28 cellular contexts compared by ENCODE assay signal in genomic region chr2:173252581-173252980, GRCh38.
"Had no signal": no experiment of that assay in that cellular context is flagged by ENCODE, and none has a peak within 500 bp of the region (broad histone marks: within the 10 kb centered on the region; RNA-seq: fewer than 3 reads in every experiment).

No MANE protein-coding gene starts in this region.

- FAIRE-seq: colon, frontal cortex, islet of Langerhans had no signal

- H3K9ac ChIP-seq: neural progenitor cell had no signal

- H3K4me2 ChIP-seq: neural progenitor cell, smooth muscle cell had no signal

- H3K27me3 ChIP-seq: esophagus squamous epithelium, left lung, neural progenitor cell, right atrium auricular region, vagina had no signal

- H3K27ac ChIP-seq: epithelial cell of prostate, esophagus squamous epithelium, left lung, lower lobe of right lung, neural progenitor cell, right atrium auricular region, vagina had no signal

- H3K36me3 ChIP-seq: neural progenitor cell, right atrium auricular region, vagina had no signal

- H3K4me3 ChIP-seq: esophagus squamous epithelium, left lung, lower lobe of right lung, neural progenitor cell, right atrium auricular region, smooth muscle cell, vagina had no signal

- ATAC-seq: activated CD4-positive, alpha-beta T cell treated with anti-CD3 and anti-CD28 coated beads for 36 hours; activated CD8-positive, alpha-beta memory T cell treated with anti-CD3 and anti-CD28 coated beads, Interleukin-2, amount 10 ng/mL, durations not matched to agents 7 days and 5 days; activated CD8-positive, alpha-beta T cell treated with anti-CD3 and anti-CD28 coated beads, Interleukin-2, amount 10 ng/mL, durations not matched to agents 7 days and 5 days; activated naive CD4-positive, alpha-beta T cell treated with anti-CD3 and anti-CD28 coated beads, Interleukin-2, amount 50 U/mL, for 72 hours; left lung; lower lobe of right lung; natural killer cell; stimulated activated memory B cell treated with anti-CD40 and anti-IgM and Interleukin-4, amounts not matched to agents 10 μg/mL and 1 μg/mL and 100 μg/mL, for 72 hours; stimulated activated naive CD8-positive, alpha-beta T cell treated with anti-CD3 and anti-CD28 coated beads, Interleukin-15, amount 100 ng/mL, for 72 hours had no signal

- H3K4me1 ChIP-seq: esophagus squamous epithelium, left lung, lower lobe of right lung, right atrium auricular region, vagina had no signal

- H3K9me3 ChIP-seq: esophagus squamous epithelium, left lung, lower lobe of right lung, right atrium auricular region, vagina had no signal

- H2AFZ ChIP-seq: neural progenitor cell had no signal

- DNase-seq: activated CD4-positive, alpha-beta T cell treated with anti-CD3 and anti-CD28 coated beads for 36 hours; activated CD4-positive, CD25-positive, alpha-beta regulatory T cell; activated CD8-positive, alpha-beta memory T cell treated with anti-CD3 and anti-CD28 coated beads, Interleukin-2, amount 10 ng/mL, durations not matched to agents 7 days and 5 days; activated CD8-positive, alpha-beta T cell treated with anti-CD3 and anti-CD28 coated beads, Interleukin-2, amount 10 ng/mL, durations not matched to agents 7 days and 5 days; activated naive CD4-positive, alpha-beta T cell; activated T-cell treated with anti-CD3 and anti-CD28 coated beads, Interleukin-2, amount 50 U/mL, for 48 hours; dermis blood vessel endothelial cell; effector CD4-positive, alpha-beta T cell; esophagus squamous epithelium; left lung; lower lobe of right lung; mesenchymal stem cell; natural killer cell; stimulated activated CD4-positive, alpha-beta T cell treated with anti-CD3 and anti-CD28 coated beads, Interleukin-1b, Interleukin-23, amount 100 ng/mL, for 48 hours; stimulated activated CD4-positive, alpha-beta T cell treated with anti-CD3 and anti-CD28 coated beads, Interleukin-4, amount 100 ng/mL, for 4 hours; stimulated activated CD8-positive, alpha-beta memory T cell treated with anti-CD3 and anti-CD28 coated beads, Interleukin-4, amount 100 ng/mL, for 48 hours; stimulated activated naive CD8-positive, alpha-beta T cell treated with anti-CD3 and anti-CD28 coated beads, Interleukin-15, amount 100 ng/mL, for 72 hours; substantia nigra had no signal
